Comparison of ENCODE assay signal across 20 cellular contexts in genomic region chr13:85379433-85379832, GRCh38.
DNase-seq lines count a peak whose midpoint lies in the region; ATAC-seq and TF ChIP-seq lines count a peak whose summit lies in the region.
"Had no signal": no experiment of that assay in that cellular context is flagged by ENCODE, and none has a peak within 500 bp of the region (broad histone marks: within the 10 kb centered on the region; RNA-seq: fewer than 3 reads in every experiment).

No MANE protein-coding gene starts in this region.

- no peaks in the 10 kb centered on the region for H3K27me3 Mint-ChIP-seq in IgD-negative memory B cell
- H3K27me3 Mint-ChIP-seq in memory B cell = no peaks in the 10 kb centered on the region
- H3K27me3 Mint-ChIP-seq: activated naive CD4-positive, alpha-beta T cell treated with anti-CD3 and anti-CD28 coated beads, Interleukin-2, amount 10 ng/mL, durations not matched to agents 7 days and 5 days; naive B cell had no signal

- H3K36me3 Mint-ChIP-seq in IgD-negative memory B cell (no peaks in the 10 kb centered on the region), memory B cell (no peaks in the 10 kb centered on the region)
- H3K36me3 Mint-ChIP-seq: activated naive CD4-positive, alpha-beta T cell treated with anti-CD3 and anti-CD28 coated beads, Interleukin-2, amount 10 ng/mL, durations not matched to agents 7 days and 5 days; naive B cell had no signal

- no peaks in the 10 kb centered on the region for H3K27me3 ChIP-seq in SU-DHL-6 (ENCODE audit: low read length)
- peaks cover 4% of the 10 kb centered on the region for H3K27me3 ChIP-seq in vagina
- H3K27me3 ChIP-seq: brain microvascular endothelial cell, foreskin keratinocyte had no signal

- no peaks in the 10 kb centered on the region for H3F3A ChIP-seq in SU-DHL-6 (ENCODE audit: insufficient read depth)

- TF ChIP-seq CTCF in SU-DHL-6 (IDR thresholded peaks at IDR 0.05; ENCODE audit: insufficient read depth, low read length, poor library complexity, severe bottlenecking) = no peak
- TF ChIP-seq CTCF in vagina (IDR thresholded peaks at IDR 0.05) = no peak

- H3K4me2 ChIP-seq in SU-DHL-6 (ENCODE audit: low read depth, low read length, poor library complexity, severe bottlenecking) = peak overlapping the region; percentile 48

- H3K4me1 ChIP-seq in vagina = no peaks in the 10 kb centered on the region
- H3K4me1 ChIP-seq: left ventricle myocardium inferior, psoas muscle had no signal

- H3K4me3 Mint-ChIP-seq in IgD-negative memory B cell (peak overlapping the region in 3 of 4 donors; percentile 14 to 41 (median 34)), memory B cell (peak overlapping the region; percentile 45)
- H3K4me3 Mint-ChIP-seq: activated naive CD4-positive, alpha-beta T cell treated with anti-CD3 and anti-CD28 coated beads, Interleukin-2, amount 10 ng/mL, durations not matched to agents 7 days and 5 days; naive B cell had no signal

- H3K27ac Mint-ChIP-seq in IgD-negative memory B cell (no peak overlapping the region), memory B cell (no peak overlapping the region)
- H3K27ac Mint-ChIP-seq: activated naive CD4-positive, alpha-beta T cell treated with anti-CD3 and anti-CD28 coated beads, Interleukin-2, amount 10 ng/mL, durations not matched to agents 7 days and 5 days; naive B cell had no signal

- H3K9ac ChIP-seq in SU-DHL-6 (ENCODE audit: low read length) = no peak overlapping the region

- peaks cover 0 to 3% (median 0%) of the 10 kb centered on the region in 3 donors for H3K9me3 Mint-ChIP-seq in IgD-negative memory B cell
- H3K9me3 Mint-ChIP-seq in memory B cell = peaks cover 3% of the 10 kb centered on the region

- H3K4me3 ChIP-seq in SU-DHL-6 (ENCODE audit: insufficient read depth, low read length, poor library complexity, severe bottlenecking) (peak overlapping the region; percentile 28), vagina (no peak overlapping the region)
- H3K4me3 ChIP-seq: left ventricle myocardium inferior, psoas muscle had no signal

- TF ChIP-seq POLR2A in vagina (IDR thresholded peaks at IDR 0.05) = no peak

- peak overlapping the region; percentile 62 for H2AFZ ChIP-seq in SU-DHL-6 (ENCODE audit: low read depth, low read length, severe bottlenecking)

- intact Hi-C loops in vagina (cut with DNase I) = no loop called here

- H3K79me2 ChIP-seq in SU-DHL-6 (ENCODE audit: insufficient read depth, low read length) = no peaks in the 10 kb centered on the region

- no peak overlapping the region for H3K27ac ChIP-seq in SU-DHL-6 (ENCODE audit: low read depth, low read length)
- no peak overlapping the region for H3K27ac ChIP-seq in vagina
- H3K27ac ChIP-seq: brain microvascular endothelial cell, foreskin keratinocyte, left ventricle myocardium inferior, psoas muscle had no signal

- no peaks in the 10 kb centered on the region for H4K20me1 ChIP-seq in SU-DHL-6 (ENCODE audit: low read depth, low read length)

- H3K36me3 ChIP-seq in SU-DHL-6 (ENCODE audit: low read length) = no peaks in the 10 kb centered on the region
- no peaks in the 10 kb centered on the region for H3K36me3 ChIP-seq in vagina
- H3K36me3 ChIP-seq: brain microvascular endothelial cell, left ventricle myocardium inferior had no signal

- no peaks in the 10 kb centered on the region for H3K9me2 ChIP-seq in SU-DHL-6 (replicated peaks; ENCODE audit: insufficient read depth, low read length)

- H3K4me1 Mint-ChIP-seq in IgD-negative memory B cell (peaks cover 0 to 7% (median 0%) of the 10 kb centered on the region in 3 donors), memory B cell (peaks cover 5% of the 10 kb centered on the region)
- H3K4me1 Mint-ChIP-seq: activated naive CD4-positive, alpha-beta T cell treated with anti-CD3 and anti-CD28 coated beads, Interleukin-2, amount 10 ng/mL, durations not matched to agents 7 days and 5 days had no signal

- peak; percentile 26 for DNase-seq in NOMO-1 treated with DMSO at 0.1 percent for 48 hours (lab: John Stamatoyannopoulos, UW; ENCODE audit: unreplicated experiment)
- no peak for DNase-seq in NOMO-1 treated with dmso at 0.1 percent for 144 hours (lab: John Stamatoyannopoulos, UW; ENCODE audit: unreplicated experiment)
- DNase-seq in memory B cell (ENCODE audit: low spot score in 2 of 2) = no peak
- DNase-seq in vagina (ENCODE audit: extremely low spot score in 2 of 2) = no peak
- no peak for DNase-seq in NCI-H1694 treated with DMSO at 0.1 percent for 48 hours (lab: John Stamatoyannopoulos, UW)
- DNase-seq: 8988T; activated naive CD4-positive, alpha-beta T cell treated with anti-CD3 and anti-CD28 coated beads, Interleukin-2, amount 10 ng/mL, durations not matched to agents 7 days and 5 days; brain microvascular endothelial cell; COR-L47; effector CD8-positive, alpha-beta T cell; foreskin keratinocyte; left ventricle myocardium inferior; naive B cell; NCI-H2081; NCI-H748 treated with DMSO at 0.1 percent for 48 hours; psoas muscle; SHP77 had no signal

- no peaks in the 10 kb centered on the region for H3K9me3 ChIP-seq in SU-DHL-6 (ENCODE audit: insufficient read depth, low read length)
- H3K9me3 ChIP-seq in vagina = no peaks in the 10 kb centered on the region
- H3K9me3 ChIP-seq: left ventricle myocardium inferior, psoas muscle had no signal

- no peak for ATAC-seq in memory B cell (ENCODE audit: low read depth)
- no peak for ATAC-seq in GM21528 (IDR thresholded peaks at IDR 0.05; ENCODE audit: low FRiP score, unreplicated experiment)
- ATAC-seq: foreskin keratinocyte, psoas muscle had no signal
